In the genomic region with DNA sequence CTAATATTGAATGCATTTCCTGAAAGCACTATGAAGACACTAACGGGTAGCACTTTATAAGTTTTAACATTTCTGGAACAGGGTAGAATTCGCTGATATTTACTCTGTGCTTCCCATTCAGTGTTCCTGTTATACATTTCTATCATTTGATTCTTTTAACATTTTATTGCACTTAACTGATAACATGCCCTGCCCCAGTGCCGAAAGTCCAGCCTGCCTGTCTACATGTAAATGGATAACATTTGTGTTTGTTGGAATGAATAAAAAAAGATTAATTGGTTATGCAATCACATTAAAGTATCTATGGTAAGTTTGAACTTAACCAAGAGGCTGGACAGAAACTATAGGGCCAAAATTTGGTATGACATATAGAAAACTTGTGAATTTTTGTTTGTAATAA, we compare ENCODE assay signal across 20 cellular contexts.
"Had no signal": no experiment of that assay in that cellular context is flagged by ENCODE, and none has a peak within 500 bp of the region (broad histone marks: within the 10 kb centered on the region; RNA-seq: fewer than 3 reads in every experiment).

No MANE protein-coding gene starts in this region.

- H3K27ac ChIP-seq: colonic mucosa, esophagus squamous epithelium, gastrocnemius medialis, heart right ventricle, left ventricle myocardium inferior, lower lobe of right lung had no signal

- H3K4me1 ChIP-seq: colonic mucosa, esophagus squamous epithelium, gastrocnemius medialis, heart right ventricle, left ventricle myocardium inferior, lower lobe of right lung had no signal

- ATAC-seq: effector memory CD8-positive, alpha-beta T cell; gastrocnemius medialis; heart right ventricle; left colon; left lobe of liver; lower lobe of right lung had no signal

- H3K27me3 ChIP-seq: colonic mucosa, esophagus squamous epithelium, gastrocnemius medialis, heart right ventricle had no signal

- H3K36me3 ChIP-seq: colonic mucosa, esophagus squamous epithelium, gastrocnemius medialis, heart right ventricle, left ventricle myocardium inferior, lower lobe of right lung had no signal

- H3K9me3 ChIP-seq: gastrocnemius medialis had no signal

- DNase-seq: colonic mucosa; cortex of kidney; effector CD8-positive, alpha-beta T cell; effector memory CD8-positive, alpha-beta T cell; esophagus squamous epithelium; foreskin fibroblast; foreskin melanocyte; gastrocnemius medialis; glutamatergic neuron; head of caudate nucleus; heart right ventricle; hippocampal formation; kidney glomerular epithelial cell; left colon; left ventricle myocardium inferior; lower lobe of right lung; mammary epithelial cell; mesendoderm; midbrain had no signal

- H3K4me3 ChIP-seq: colonic mucosa, esophagus squamous epithelium, gastrocnemius medialis, heart right ventricle, left ventricle myocardium inferior, lower lobe of right lung had no signal
